In genomic region chr5:134113572-134113907, GRCh38 we compare ENCODE assay signal across 10 cellular contexts. TPM values are rescaled to one million over a fixed set of nuclear protein-coding genes. Genes with fewer than 3 reads are reported as not detected.
DNase-seq lines count a peak whose midpoint lies in the region; ATAC-seq, FAIRE-seq and TF ChIP-seq lines count a peak whose summit lies in the region.
"Had no signal": no experiment of that assay in that cellular context is flagged by ENCODE, and none has a peak within 500 bp of the region (broad histone marks: within the 10 kb centered on the region; RNA-seq: fewer than 3 reads in every experiment).

No MANE protein-coding gene starts in this region.

- H3K27ac Mint-ChIP-seq in WTC11 = no peak overlapping the region

- H3K36me3 ChIP-seq in DND-41 (ENCODE audit: insufficient read depth, low read length) (no peaks in the 10 kb centered on the region), iPS DF 6.9 (ENCODE audit: control insufficient read depth, insufficient read depth, low read length) (no peaks in the 10 kb centered on the region), gastrocnemius medialis (no peaks in the 10 kb centered on the region)

- peaks cover 40% of the 10 kb centered on the region for H3K27me3 Mint-ChIP-seq in WTC11 (ENCODE audit: low read depth)

- H3K9me3 ChIP-seq in DND-41 (ENCODE audit: insufficient read depth, low read length, severe bottlenecking) = no peaks in the 10 kb centered on the region
- H3K9me3 ChIP-seq in iPS DF 6.9 (ENCODE audit: control insufficient read depth, insufficient read depth, low read length) = no peaks in the 10 kb centered on the region
- H3K9me3 ChIP-seq in gastrocnemius medialis = no peaks in the 10 kb centered on the region

- no CpG with 5 or more reads among the region's 24 CpGs for WGBS in iPS DF 6.9 (ENCODE audit: insufficient coverage, insufficient read length)

- no peak overlapping the region for H3K27ac ChIP-seq in DND-41 (ENCODE audit: low read length)
- H3K27ac ChIP-seq in iPS DF 6.9 (ENCODE audit: low read length) = no peak overlapping the region
- H3K27ac ChIP-seq in gastrocnemius medialis = no peak overlapping the region

- H4K20me1 ChIP-seq in DND-41 (ENCODE audit: insufficient read depth, low read length) = peaks cover 30% of the 10 kb centered on the region

- ATAC-seq in DND-41 (ENCODE audit: insufficient read depth, low read depth) = no peak
- ATAC-seq in WTC11 = no peak
- no peak for ATAC-seq in gastrocnemius medialis

- no peak overlapping the region for H3K9ac ChIP-seq in DND-41 (ENCODE audit: low read depth, low read length)

- POLR2A ChIA-PET in WTC11 (lab: Charles Lee) = interaction anchor here (1.9 kb wide), 1 partner anchor 27 kb away, joined by 5 read pairs; no protein-coding TSS in a partner anchor

- DNase-seq in DND-41 (no peak), WTC11 (ENCODE audit: low spot score) (peak; percentile 29), iPS DF 6.9 (ENCODE audit: low read depth, low spot score) (no peak), gastrocnemius medialis (no peak), H4 (ENCODE audit: low spot score) (no peak), glomerular visceral epithelial cell (ENCODE audit: extremely low spot score) (no peak), H54 (ENCODE audit: insufficient read length, low spot score) (no peak), HUDEP-2 (lab: John Stamatoyannopoulos, UW; ENCODE audit: unreplicated experiment in 76 of 76) (no peak)
- DNase-seq: NCI-H226 had no signal

- FAIRE-seq in H54 (lab: Jason Lieb, UNC) = no peak
- FAIRE-seq: colon had no signal

- no peak for TF ChIP-seq CTCF in DND-41 (IDR thresholded peaks at IDR 0.05; ENCODE audit: borderline replicate concordance, extremely low read depth, low read length, poor library complexity, severe bottlenecking)
- TF ChIP-seq CTCF in WTC11 (IDR thresholded peaks at IDR 0.05) = no peak
- TF ChIP-seq CTCF in gastrocnemius medialis (IDR thresholded peaks at IDR 0.05 in 4 of 5, conservative IDR thresholded peaks at IDR 0.05 in 1 of 5) = no peak

- H3K9me3 Mint-ChIP-seq in WTC11 = no peaks in the 10 kb centered on the region

- H3K27me3 ChIP-seq in DND-41 (ENCODE audit: insufficient read depth, low read length, poor library complexity) = peaks cover 45% of the 10 kb centered on the region
- peaks cover 18% of the 10 kb centered on the region; the same call in 1 of the 2 replicates for H3K27me3 ChIP-seq in iPS DF 6.9 (ENCODE audit: control insufficient read depth, insufficient read depth, low read length)
- peaks cover 9 to 19% (median 16%) of the 10 kb centered on the region in 3 donors for H3K27me3 ChIP-seq in gastrocnemius medialis

- intact Hi-C loops in gastrocnemius medialis (cut with DNase I; ENCODE audit: low total_unique reads) = no loop called here

- TF ChIP-seq POLR2A in gastrocnemius medialis (IDR thresholded peaks at IDR 0.05) (no peak), H54 (IDR thresholded peaks at IDR 0.05; ENCODE audit: low read depth, low read length) (no peak)

- in situ Hi-C loops in gastrocnemius medialis (cut with MboI; ENCODE audit: low sequenced_read_pairs in 4 of 4) = no loop called here

- no peak overlapping the region for H2AFZ ChIP-seq in DND-41 (ENCODE audit: low read depth, low read length)

- peak overlapping the region; percentile 99 for H3K4me2 ChIP-seq in DND-41 (ENCODE audit: insufficient read depth, low read length)

- peaks cover 11% of the 10 kb centered on the region for H3K4me1 Mint-ChIP-seq in WTC11

- peak overlapping the region; percentile 79 for H3K4me3 Mint-ChIP-seq in WTC11

- no peaks in the 10 kb centered on the region for H3K79me2 ChIP-seq in DND-41 (ENCODE audit: insufficient read depth, low read length)

- H3K36me3 Mint-ChIP-seq in WTC11 = no peaks in the 10 kb centered on the region

- H3K4me1 ChIP-seq in DND-41 (ENCODE audit: insufficient read depth, low read length) = peaks cover 12% of the 10 kb centered on the region
- H3K4me1 ChIP-seq in iPS DF 6.9 (ENCODE audit: control insufficient read depth, insufficient read depth, low read length) = no peaks in the 10 kb centered on the region; the same call in 1 of the 2 replicates
- H3K4me1 ChIP-seq in gastrocnemius medialis = peaks cover 9 to 19% of the 10 kb centered on the region in 2 donors

- H3K4me3 ChIP-seq in DND-41 (ENCODE audit: low read depth in 1 of 2, low read length in 2 of 2) (peak overlapping the region in 1 of 2 experiments; percentile 72; a peak in 1 of 4 replicates), iPS DF 6.9 (ENCODE audit: low read length) (peak overlapping the region; percentile 48; the same call in 1 of the 2 replicates), gastrocnemius medialis (peak overlapping the region; percentile 65 to 79 (median 68))

- CTCF ChIA-PET in WTC11 (lab: Charles Lee) = interaction anchor here (1.0 to 4.0 kb wide), 6 partner anchors 13 to 87 kb away, joined by 3 to 37 read pairs (median 16); no protein-coding TSS in a partner anchor

TF ChIP-seq in WTC11, 78 proteins besides CTCF, POLR2A, EP300 and RAD21:
- TF ChIP-seq CDX4 (CRISPR knock-in tag; IDR thresholded peaks at IDR 0.05; ENCODE audit: borderline replicate concordance) (no peak), TEAD1 (CRISPR knock-in tag; IDR thresholded peaks at IDR 0.05) (no peak), OVOL2 (CRISPR knock-in tag; IDR thresholded peaks at IDR 0.05; ENCODE audit: borderline replicate concordance) (no peak), TCF7 (CRISPR knock-in tag; IDR thresholded peaks at IDR 0.05; ENCODE audit: low read depth) (no peak), IRF1 (CRISPR knock-in tag; IDR thresholded peaks at IDR 0.05) (no peak), USF2 (CRISPR knock-in tag; IDR thresholded peaks at IDR 0.05) (no peak), GRHL2 (CRISPR knock-in tag; IDR thresholded peaks at IDR 0.05; ENCODE audit: insufficient replicate concordance, severe bottlenecking) (no peak), ZNF512 (CRISPR knock-in tag; IDR thresholded peaks at IDR 0.05; ENCODE audit: borderline replicate concordance) (no peak), SOX15 (CRISPR knock-in tag; IDR thresholded peaks at IDR 0.05) (no peak), ETV6 (CRISPR knock-in tag; IDR thresholded peaks at IDR 0.05) (no peak), ATF1 (CRISPR knock-in tag; IDR thresholded peaks at IDR 0.05) (no peak), ESRRA (CRISPR knock-in tag; IDR thresholded peaks at IDR 0.05; ENCODE audit: borderline replicate concordance) (no peak), JUN (CRISPR knock-in tag; IDR thresholded peaks at IDR 0.05) (no peak)
TF ChIP-seq in WTC11: peak in this region for 0.

RNA-seq across cellular contexts. Expression of gene TCF7, which starts 0.9 kb away (rescaled TPM):
- total RNA-seq in WTC11 (2021) = 8.9 to 11.3 TPM (median 9.6 TPM) in 3 replicates
- 1 to 10 TPM in 1 of 4 donors, under 1 TPM in 3; 0.25 to 2.1 (median 0.66) TPM for total RNA-seq in gastrocnemius medialis
- 1.5 and 2.9 TPM in 2 replicates for total RNA-seq in H4 (2014; rRNA removed; shearing (Covaris generic))
